Comparison of ENCODE assay signal across 9 cellular contexts in genomic region chr22:50672471-50673230, GRCh38. TPM values are rescaled to one million over a fixed set of nuclear protein-coding genes. Genes with fewer than 3 reads are reported as not detected.
DNase-seq lines count a peak whose midpoint lies in the region; ATAC-seq and TF ChIP-seq lines count a peak whose summit lies in the region.
"Had no signal": no experiment of that assay in that cellular context is flagged by ENCODE, and none has a peak within 500 bp of the region (broad histone marks: within the 10 kb centered on the region; RNA-seq: fewer than 3 reads in every experiment).

TSS of gene SHANK3 (plus strand) at chr22:50672823.

- H3K36me3 ChIP-seq in ectodermal cell (ENCODE audit: control insufficient read depth, insufficient read depth, low read length) (no peaks in the 10 kb centered on the region), mesodermal cell (ENCODE audit: control insufficient read depth, insufficient read depth, low read length) (peaks cover 11% of the 10 kb centered on the region), upper lobe of right lung (no peaks in the 10 kb centered on the region)

- H3K9me3 Mint-ChIP-seq in activated T-cell treated with anti-CD3 and anti-CD28 coated beads, Interleukin-2, amount 50 U/mL, for 24 hours, result no peaks in the 10 kb centered on the region
- no peaks in the 10 kb centered on the region for H3K9me3 Mint-ChIP-seq in activated naive CD4-positive, alpha-beta T cell treated with anti-CD3 and anti-CD28 coated beads, Interleukin-2, amount 50 U/mL, for 72 hours

- peak within 1 kb of the TSS; percentile 62 for H3K4me3 ChIP-seq in ectodermal cell (ENCODE audit: insufficient read depth, low read depth, low read length)
- peak within 1 kb of the TSS; percentile 46 for H3K4me3 ChIP-seq in mesodermal cell (ENCODE audit: extremely low read depth, insufficient read depth, low read length, poor library complexity, severe bottlenecking)
- H3K4me3 ChIP-seq in upper lobe of right lung, result peak within 1 kb of the TSS; percentile 51

- ATAC-seq in upper lobe of right lung (peak; percentile 68), GM18517 (IDR thresholded peaks at IDR 0.05; ENCODE audit: unreplicated experiment) (no peak)
- no peak for ATAC-seq in activated naive CD4-positive, alpha-beta T cell treated with anti-CD3 and anti-CD28 coated beads, Interleukin-2, amount 50 U/mL, for 72 hours

- TF ChIP-seq CTCF in upper lobe of right lung (IDR thresholded peaks at IDR 0.05), result no peak

- H3K27ac Mint-ChIP-seq in activated T-cell treated with anti-CD3 and anti-CD28 coated beads, Interleukin-2, amount 50 U/mL, for 24 hours, result no peak within 1 kb of the TSS
- H3K27ac Mint-ChIP-seq in activated naive CD4-positive, alpha-beta T cell treated with anti-CD3 and anti-CD28 coated beads, Interleukin-2, amount 50 U/mL, for 72 hours, result no peak within 1 kb of the TSS

- peaks cover 9% of the 10 kb centered on the region for H3K27me3 ChIP-seq in ectodermal cell (ENCODE audit: control insufficient read depth, insufficient read depth, low read length, poor library complexity, severe bottlenecking)
- H3K27me3 ChIP-seq in upper lobe of right lung, result peaks cover 17% of the 10 kb centered on the region

- peaks cover 48% of the 10 kb centered on the region for H3K27me3 Mint-ChIP-seq in activated T-cell treated with anti-CD3 and anti-CD28 coated beads, Interleukin-2, amount 50 U/mL, for 24 hours

- H3K4me1 Mint-ChIP-seq in activated T-cell treated with anti-CD3 and anti-CD28 coated beads, Interleukin-2, amount 50 U/mL, for 24 hours (ENCODE audit: low read depth), result peaks cover 13% of the 10 kb centered on the region

- no peak for DNase-seq in activated T-cell treated with anti-CD3 and anti-CD28 coated beads, Interleukin-2, amount 50 U/mL, for 24 hours
- DNase-seq in activated T-cell treated with anti-CD3 and anti-CD28 coated beads for 4 hours (no peak), upper lobe of right lung (no peak)
- no peak for DNase-seq in activated CD4-positive, alpha-beta T cell treated with anti-CD3 and anti-CD28 coated beads for 48 hours
- DNase-seq in activated naive CD4-positive, alpha-beta T cell treated with anti-CD3 and anti-CD28 coated beads, Interleukin-2, amount 50 U/mL, for 72 hours (ENCODE audit: low spot score in 2 of 2), result no peak

- H3K4me1 ChIP-seq in ectodermal cell (ENCODE audit: control insufficient read depth, insufficient read depth, low read length) (peaks cover 13% of the 10 kb centered on the region), mesodermal cell (ENCODE audit: control insufficient read depth, insufficient read depth, low read length, poor library complexity, severe bottlenecking) (peaks cover 8% of the 10 kb centered on the region), upper lobe of right lung (no peaks in the 10 kb centered on the region)

- intact Hi-C loops in upper lobe of right lung (cut with DNase I), result no loop called here

- H3K9me3 ChIP-seq in ectodermal cell (ENCODE audit: control insufficient read depth, low read length), result no peaks in the 10 kb centered on the region
- no peaks in the 10 kb centered on the region for H3K9me3 ChIP-seq in mesodermal cell (ENCODE audit: control insufficient read depth, low read length)
- H3K9me3 ChIP-seq in upper lobe of right lung, result no peaks in the 10 kb centered on the region

- H3K4me3 Mint-ChIP-seq in activated T-cell treated with anti-CD3 and anti-CD28 coated beads, Interleukin-2, amount 50 U/mL, for 24 hours, result peak within 1 kb of the TSS; percentile 46

- WGBS in ectodermal cell, 2 experiments, result 65 to 69% methylated on average over 22 to 23 of the region's 23 CpGs
- WGBS in mesodermal cell (ENCODE audit: insufficient coverage in 2 of 2), 2 experiments, result 69 to 77% methylated on average over 10 to 20 of the region's 23 CpGs

- H3K36me3 Mint-ChIP-seq in activated T-cell treated with anti-CD3 and anti-CD28 coated beads, Interleukin-2, amount 50 U/mL, for 24 hours (ENCODE audit: low read depth), result no peaks in the 10 kb centered on the region
- peaks cover 0 to 5% of the 10 kb centered on the region in 2 donors for H3K36me3 Mint-ChIP-seq in activated naive CD4-positive, alpha-beta T cell treated with anti-CD3 and anti-CD28 coated beads, Interleukin-2, amount 50 U/mL, for 72 hours

- H3K27ac ChIP-seq in ectodermal cell (ENCODE audit: insufficient read depth, low read depth, low read length, poor library complexity, severe bottlenecking) (no peak within 1 kb of the TSS), mesodermal cell (ENCODE audit: low read depth, low read length, severe bottlenecking) (peak within 1 kb of the TSS; percentile 57), upper lobe of right lung (peak within 1 kb of the TSS; percentile 86)
- H3K27ac ChIP-seq: C4-2B had no signal

RNA-seq across cellular contexts. Expression of gene SHANK3, which starts in this region (rescaled TPM):
- polyA plus RNA-seq in ectodermal cell (2013, experiment 1 of 4), result 11.8 TPM
- 12.0 TPM for polyA plus RNA-seq in ectodermal cell (2013, experiment 2 of 4)
- 11.3 TPM for polyA plus RNA-seq in ectodermal cell (2013, experiment 3 of 4)
- 11.1 TPM for polyA plus RNA-seq in ectodermal cell (2013, experiment 4 of 4)
- 25.5 TPM for polyA plus RNA-seq in mesodermal cell (2013, experiment 1 of 2)
- 17.5 TPM for polyA plus RNA-seq in mesodermal cell (2013, experiment 2 of 2)
- total RNA-seq in upper lobe of right lung, result 59.9 TPM
- total RNA-seq in activated naive CD4-positive, alpha-beta T cell treated with anti-CD3 and anti-CD28 coated beads, Interleukin-2, amount 50 U/mL, for 72 hours, result under 1 TPM in 1 of 2 donors, not detected in 1; 0.66 TPM

Comparison
In these comparisons a context has a peak if more than half of its experiments do, and no peak if none do; other contexts are left out.
1. RNA of gene SHANK3 (total RNA-seq): 59.9 TPM in upper lobe of right lung (single experiment); 0.66 TPM in activated naive CD4-positive, alpha-beta T cell treated with anti-CD3 and anti-CD28 coated beads, Interleukin-2, amount 50 U/mL, for 72 hours; every median in the first group is over 10 times any median in the second.
2. Peak in every context shown above with its lines, with median percentiles within 50 percentile points of each other: H3K4me3 ChIP-seq.